8 cellular contexts compared by ENCODE assay signal in genomic region chr15:51971353-51972133, GRCh38. TPM values are rescaled to one million over a fixed set of nuclear protein-coding genes. Genes with fewer than 3 reads are reported as not detected.
DNase-seq lines count a peak whose midpoint lies in the region; ATAC-seq and TF ChIP-seq lines count a peak whose summit lies in the region.

TSS of gene LEO1 (minus strand) at chr15:51971778. CDS start at chr15:51971745, 33 bp downstream.

- peak; percentile 82 for ATAC-seq in HG03460 (IDR thresholded peaks at IDR 0.05; ENCODE audit: unreplicated experiment)
- ATAC-seq in left lobe of liver = peak; percentile 95

- H3K4me3 ChIP-seq in BLaER1 treated with 17β-estradiol and CSF1 and Interleukin-3, amounts not matched to agents 10 nM and 100 nM = peak within 1 kb of the TSS; percentile 65 to 92 (median 88)
- peak within 1 kb of the TSS; percentile 91 for H3K4me3 ChIP-seq in coronary artery

- H3K9ac ChIP-seq in BLaER1 treated with 17β-estradiol and CSF1 and Interleukin-3, amounts not matched to agents 10 nM and 100 nM = peak within 1 kb of the TSS; percentile 83 to 97 (median 92)

- H3K4me1 ChIP-seq in BLaER1 treated with 17β-estradiol and CSF1 and Interleukin-3, amounts not matched to agents 10 nM and 100 nM = peaks cover 15 to 31% (median 19%) of the 10 kb centered on the region in 10 experiments

- H3K27me3 ChIP-seq in BLaER1 treated with 17β-estradiol and CSF1 and Interleukin-3, amounts not matched to agents 10 nM and 100 nM = no peaks in the 10 kb centered on the region

- DNase-seq in GM19240 (ENCODE audit: insufficient read length, low spot score) = peak; percentile 78
- DNase-seq in NCI-H524 treated with DMSO at 0.1 percent for 48 hours (lab: John Stamatoyannopoulos, UW) = peak; percentile 93
- DNase-seq in activated CD4-positive, alpha-beta T cell treated with anti-CD3 and anti-CD28 coated beads for 48 hours = peak; percentile 92
- DNase-seq in coronary artery (ENCODE audit: low spot score) = peak; percentile 89
- DNase-seq in left lobe of liver (ENCODE audit: low spot score) = peak; percentile 92
- peak; percentile 86 for DNase-seq in stimulated activated CD4-positive, alpha-beta T cell treated with anti-CD3 and anti-CD28 coated beads, Interleukin-2, amount 100 ng/mL, for 4 hours (ENCODE audit: low read depth)

- TF ChIP-seq CTCF in coronary artery (IDR thresholded peaks at IDR 0.05) = peak; percentile 16

- H3K36me3 ChIP-seq in BLaER1 treated with 17β-estradiol and CSF1 and Interleukin-3, amounts not matched to agents 10 nM and 100 nM = peaks cover 18 to 30% (median 26%) of the 10 kb centered on the region in 11 experiments

- peak within 1 kb of the TSS; percentile 77 to 99 (median 87) for H3K4me2 ChIP-seq in BLaER1 treated with 17β-estradiol and CSF1 and Interleukin-3, amounts not matched to agents 10 nM and 100 nM

- peaks cover 18 to 30% (median 28%) of the 10 kb centered on the region in 11 experiments for H3K9me3 ChIP-seq in BLaER1 treated with 17β-estradiol and CSF1 and Interleukin-3, amounts not matched to agents 10 nM and 100 nM (replicated peaks in 1 of 11)

- H4K20me1 ChIP-seq in BLaER1 treated with 17β-estradiol and CSF1 and Interleukin-3, amounts not matched to agents 10 nM and 100 nM = peaks cover 0 to 43% (median 11%) of the 10 kb centered on the region in 11 experiments; a peak in 8 of 22 replicates

- peak within 1 kb of the TSS; percentile 82 to 98 (median 94) for H3K27ac ChIP-seq in BLaER1 treated with 17β-estradiol and CSF1 and Interleukin-3, amounts not matched to agents 10 nM and 100 nM
- peak within 1 kb of the TSS; percentile 79 to 95 for H3K27ac ChIP-seq in coronary artery

RNA-seq across cellular contexts. Expression of gene LEO1, which starts in this region (rescaled TPM):
- 10.1 TPM for total RNA-seq in left lobe of liver

Comparison
In these comparisons a context has a peak if more than half of its experiments do, and no peak if none do; other contexts are left out.
1. Peak in every context shown above with its lines: DNase-seq, ATAC-seq, H3K4me3 ChIP-seq and H3K27ac ChIP-seq.